ENCODE assay signal across 8 cellular contexts in genomic region chr11:13316528-13316961, GRCh38. TPM values are rescaled to one million over a fixed set of nuclear protein-coding genes. Genes with fewer than 3 reads are reported as not detected.
DNase-seq lines count a peak whose midpoint lies in the region; ATAC-seq, FAIRE-seq and TF ChIP-seq lines count a peak whose summit lies in the region.

No MANE protein-coding gene starts in this region.

- H3K27me3 ChIP-seq in psoas muscle (ENCODE audit: insufficient read depth in 3 of 3, low read length in 2 of 3) (no peaks in the 10 kb centered on the region), transverse colon (no peaks in the 10 kb centered on the region), Karpas-422 (ENCODE audit: low read length) (no peaks in the 10 kb centered on the region)

- no peak for TF ChIP-seq POLR2A in transverse colon (IDR thresholded peaks at IDR 0.05)

- DNase-seq in GM12865 (ENCODE audit: low read depth) (peak; percentile 73), MCF 10A (ENCODE audit: unreplicated experiment) (peak; percentile 85), psoas muscle (peak; percentile 62 to 80), OCI-M2 (lab: John Stamatoyannopoulos, UW; ENCODE audit: unreplicated experiment) (no peak), GM19239 (ENCODE audit: insufficient read length, low spot score) (no peak), transverse colon (no peak), Karpas-422 (no peak)

- CTCF ChIA-PET in MCF 10A (lab: Yijun Ruan, JAX): interaction anchor here (0.8 to 3.0 kb wide), 4 partner anchors 11 to 27 kb away, joined by 3 to 17 read pairs (median 6); no protein-coding TSS in a partner anchor

- no peak overlapping the region for H2AFZ ChIP-seq in Karpas-422 (ENCODE audit: low read length)

- POLR2A ChIA-PET in MCF 10A (lab: Yijun Ruan, JAX): interaction anchor here (0.7 to 3.9 kb wide), 11 partner anchors 9 to 55 kb away, joined by 3 to 28 read pairs (median 7); no protein-coding TSS in a partner anchor

- H3K4me1 Mint-ChIP-seq in MCF 10A (ENCODE audit: insufficient read depth, unreplicated experiment): peaks cover 64% of the 10 kb centered on the region

- H3K4me2 ChIP-seq in Karpas-422 (ENCODE audit: low read depth, low read length, poor library complexity, severe bottlenecking): no peak overlapping the region

- H3K27ac ChIP-seq in psoas muscle: peak overlapping the region; percentile 58
- no peak overlapping the region for H3K27ac ChIP-seq in transverse colon
- H3K27ac ChIP-seq in Karpas-422 (ENCODE audit: low read length): no peak overlapping the region

- H3K79me2 ChIP-seq in Karpas-422 (ENCODE audit: low read length): no peaks in the 10 kb centered on the region

- ATAC-seq in HG03108 (IDR thresholded peaks at IDR 0.05; ENCODE audit: unreplicated experiment): peak; percentile 47
- ATAC-seq in psoas muscle: peak; percentile 41 to 65 (median 53)

- no peak overlapping the region for H3K4me3 Mint-ChIP-seq in MCF 10A (ENCODE audit: unreplicated experiment)

- in situ Hi-C loops in transverse colon (cut with MboI; ENCODE audit: low pct_ligation_motif_present in 1 of 4, low pct_unique_long_range_greater_than_20kb in 1 of 4, low sequenced_read_pairs in 3 of 4): no loop called here

- no peak for TF ChIP-seq EP300 in transverse colon (IDR thresholded peaks at IDR 0.05; ENCODE audit: low read depth)

- H3K4me3 ChIP-seq in GM12865 (ENCODE audit: low read depth, low read length) (no peak overlapping the region), psoas muscle (no peak overlapping the region), transverse colon (no peak overlapping the region), Karpas-422 (ENCODE audit: low read length) (no peak overlapping the region)

- no peaks in the 10 kb centered on the region for H3K36me3 ChIP-seq in psoas muscle (ENCODE audit: insufficient read depth in 1 of 2, low read depth in 1 of 2)
- no peaks in the 10 kb centered on the region for H3K36me3 ChIP-seq in transverse colon
- H3K36me3 ChIP-seq in Karpas-422 (ENCODE audit: insufficient read depth, low read length): no peaks in the 10 kb centered on the region

- WGBS in psoas muscle, 3 donors: 21 to 40% (median 29%) methylated on average over 4 of the region's 4 CpGs
- WGBS in transverse colon (ENCODE audit: low coverage in 1 of 2), 2 donors: 71 to 78% methylated on average over 3 to 4 of the region's 4 CpGs

- TF ChIP-seq CTCF in GM12865 (IDR thresholded peaks at IDR 0.05; ENCODE audit: insufficient read depth, low read depth, low read length, missing control alignments): no peak
- no peak for TF ChIP-seq CTCF in MCF 10A (IDR thresholded peaks at IDR 0.05; ENCODE audit: unreplicated experiment)
- no peak for TF ChIP-seq CTCF in psoas muscle (IDR thresholded peaks at IDR 0.05)
- TF ChIP-seq CTCF in transverse colon (IDR thresholded peaks at IDR 0.05): no peak

- intact Hi-C loops in MCF 10A (cut with micrococcal nuclease) (no loop called here), psoas muscle (cut with DNase I) (no loop called here), transverse colon (cut with DNase I; ENCODE audit: low total_unique reads) (no loop called here)

- no peak for FAIRE-seq in GM19239 (lab: Jason Lieb, UNC)

- H3K27ac Mint-ChIP-seq in MCF 10A (ENCODE audit: low read depth, unreplicated experiment): peak overlapping the region; percentile 87

- H3K27me3 Mint-ChIP-seq in MCF 10A (ENCODE audit: insufficient read depth, unreplicated experiment): no peaks in the 10 kb centered on the region

- H3K9me3 ChIP-seq in psoas muscle: no peaks in the 10 kb centered on the region
- no peaks in the 10 kb centered on the region for H3K9me3 ChIP-seq in transverse colon
- H3K9me3 ChIP-seq in Karpas-422 (ENCODE audit: low read length): no peaks in the 10 kb centered on the region

- BruUV-seq in MCF 10A (replicated peaks; lab: Mats Ljungman, UMichigan): no TSS peak

- peaks cover 25% of the 10 kb centered on the region for H3K36me3 Mint-ChIP-seq in MCF 10A (ENCODE audit: insufficient read depth, unreplicated experiment)

- H3K9me3 Mint-ChIP-seq in MCF 10A (ENCODE audit: unreplicated experiment): no peaks in the 10 kb centered on the region

- H4K20me1 ChIP-seq in Karpas-422 (ENCODE audit: insufficient read depth, low read depth, low read length): no peaks in the 10 kb centered on the region

- H3K4me1 ChIP-seq in psoas muscle (peaks cover 75% of the 10 kb centered on the region), transverse colon (peaks cover 16 to 49% (median 19%) of the 10 kb centered on the region in 4 donors), Karpas-422 (ENCODE audit: low read length) (no peaks in the 10 kb centered on the region)

- no peak overlapping the region for H3K9ac ChIP-seq in Karpas-422 (ENCODE audit: low read length)

- no peaks in the 10 kb centered on the region for H3K9me2 ChIP-seq in Karpas-422 (replicated peaks; ENCODE audit: insufficient read depth, low read length)

RNA-seq across cellular contexts. Expression of gene BMAL1, which starts 39.0 kb away (rescaled TPM):
- total RNA-seq in MCF 10A (2022) (71.6 and 88.4 TPM in 2 replicates), psoas muscle (10 to 100 TPM; 15.1 to 35.4 (median 23.4) TPM), transverse colon (10 to 100 TPM; 20.7 to 48.6 (median 30.8) TPM)
- 10 to 100 TPM in 2 of 3 donors, 1 to 10 TPM in 1; 7.4 to 34.6 (median 28.2) TPM for polyA plus RNA-seq in psoas muscle
- not detected in 2 replicates for total RNA-seq in Karpas-422 (2014; rRNA removed; shearing (Covaris generic); ENCODE audit: low replicate concordance)

Comparison
In these comparisons a context has a peak if more than half of its experiments do, and no peak if none do; other contexts are left out.
1. DNase-seq: peak in GM12865 (single experiment), MCF 10A (single experiment) and psoas muscle (2 of 2); none in OCI-M2 (single experiment), GM19239 (single experiment), transverse colon (single experiment) and Karpas-422 (single experiment).
2. RNA of gene BMAL1, which starts 39.0 kb away (total RNA-seq): 71.6 to 88.4 TPM in MCF 10A, 20.7 to 48.6 TPM in transverse colon and 15.1 to 35.4 TPM in psoas muscle; not detected in Karpas-422; every median in the first group is over 10 times any median in the second.